In genomic region chr12:132146098-132146497, GRCh38 we compare ENCODE assay signal across 14 cellular contexts. TPM values are rescaled to one million over a fixed set of nuclear protein-coding genes. Genes with fewer than 3 reads are reported as not detected.
DNase-seq lines count a peak whose midpoint lies in the region; ATAC-seq and TF ChIP-seq lines count a peak whose summit lies in the region.
"Had no signal": no experiment of that assay in that cellular context is flagged by ENCODE, and none has a peak within 500 bp of the region (broad histone marks: within the 10 kb centered on the region; RNA-seq: fewer than 3 reads in every experiment).

No MANE protein-coding gene starts in this region.

- no peaks in the 10 kb centered on the region for H3K27me3 Mint-ChIP-seq in activated naive CD4-positive, alpha-beta T cell treated with anti-CD3 and anti-CD28 coated beads for 36 hours (ENCODE audit: low read depth)
- no peaks in the 10 kb centered on the region for H3K27me3 Mint-ChIP-seq in T-helper 17 cell
- peaks cover 2% of the 10 kb centered on the region for H3K27me3 Mint-ChIP-seq in endodermal cell (ENCODE audit: insufficient read depth)
- H3K27me3 Mint-ChIP-seq in stimulated activated naive CD8-positive, alpha-beta T cell treated with anti-CD3 and anti-CD28 coated beads, Interleukin-15, amount 100 ng/mL, for 72 hours = no peaks in the 10 kb centered on the region
- peaks cover 0 to 3% (median 0%) of the 10 kb centered on the region in 3 donors for H3K27me3 Mint-ChIP-seq in CD14-positive monocyte (ENCODE audit: low read depth in 3 of 3)

- H3K9me3 ChIP-seq in T-helper 17 cell (ENCODE audit: control insufficient read depth, low read length, poor library complexity, severe bottlenecking) (no peaks in the 10 kb centered on the region), endodermal cell (ENCODE audit: control insufficient read depth, low read length) (no peaks in the 10 kb centered on the region)
- H3K9me3 ChIP-seq: neutrophil had no signal

- H3K27me3 ChIP-seq in endodermal cell (ENCODE audit: control insufficient read depth, insufficient read depth, low read length, poor library complexity, severe bottlenecking) = no peaks in the 10 kb centered on the region

- H3K4me3 Mint-ChIP-seq in activated naive CD4-positive, alpha-beta T cell treated with anti-CD3 and anti-CD28 coated beads for 36 hours = peak overlapping the region; percentile 90
- peak overlapping the region; percentile 96 for H3K4me3 Mint-ChIP-seq in T-helper 17 cell
- H3K4me3 Mint-ChIP-seq in endodermal cell = peak overlapping the region; percentile 78
- peak overlapping the region; percentile 50 to 91 for H3K4me3 Mint-ChIP-seq in stimulated activated naive CD8-positive, alpha-beta T cell treated with anti-CD3 and anti-CD28 coated beads, Interleukin-15, amount 100 ng/mL, for 72 hours
- H3K4me3 Mint-ChIP-seq in CD14-positive monocyte = no peak overlapping the region

- DNase-seq in activated naive CD4-positive, alpha-beta T cell treated with anti-CD3 and anti-CD28 coated beads for 36 hours = no peak
- no peak for DNase-seq in activated naive CD4-positive, alpha-beta T cell treated with anti-CD3 and anti-CD28 coated beads, Interleukin-2, amount 50 U/mL, for 72 hours (ENCODE audit: low spot score in 2 of 2)
- DNase-seq in T-helper 17 cell (no peak), endodermal cell (no peak), CD14-positive monocyte (ENCODE audit: low spot score) (no peak), NCI-H2196 treated with DMSO at 0.1 percent for 48 hours (lab: John Stamatoyannopoulos, UW; ENCODE audit: unreplicated experiment) (no peak), amygdala (lab: John Stamatoyannopoulos, UW) (no peak)
- DNase-seq in stimulated activated naive CD8-positive, alpha-beta T cell treated with anti-CD3 and anti-CD28 coated beads, Interleukin-15, amount 100 ng/mL, for 72 hours = no peak
- DNase-seq: DMS79 treated with DMSO at 0.1 percent for 48 hours; NCI-H1092; NCI-H226; SIG-M5; stimulated activated naive CD4-positive, alpha-beta T cell treated with Interleukin-2 at 50 U/mL for 16 hours had no signal

- 96 to 98% methylated on average over 22 to 24 of the region's 24 CpGs for WGBS in endodermal cell (ENCODE audit: insufficient coverage in 1 of 2, insufficient read length in 1 of 2), 2 experiments

- TF ChIP-seq CTCF in endodermal cell (conservative IDR thresholded peaks at IDR 0.05) (no peak), CD14-positive monocyte (IDR thresholded peaks at IDR 0.05) (no peak)

- H3K36me3 ChIP-seq in endodermal cell (ENCODE audit: control insufficient read depth, insufficient read depth, low read length) = peaks cover 25% of the 10 kb centered on the region

- peak overlapping the region; percentile 14 for H3K27ac Mint-ChIP-seq in activated naive CD4-positive, alpha-beta T cell treated with anti-CD3 and anti-CD28 coated beads for 36 hours
- peak overlapping the region in 1 of 2 donors; percentile 52 for H3K27ac Mint-ChIP-seq in activated naive CD4-positive, alpha-beta T cell treated with anti-CD3 and anti-CD28 coated beads, Interleukin-2, amount 50 U/mL, for 72 hours
- peak overlapping the region; percentile 94 for H3K27ac Mint-ChIP-seq in T-helper 17 cell
- no peak overlapping the region for H3K27ac Mint-ChIP-seq in endodermal cell
- peak overlapping the region; percentile 29 to 78 for H3K27ac Mint-ChIP-seq in stimulated activated naive CD8-positive, alpha-beta T cell treated with anti-CD3 and anti-CD28 coated beads, Interleukin-15, amount 100 ng/mL, for 72 hours
- H3K27ac Mint-ChIP-seq in CD14-positive monocyte = peak overlapping the region in 3 of 7 donors; percentile 1 to 61 (median 60)

- H3K36me3 Mint-ChIP-seq in activated naive CD4-positive, alpha-beta T cell treated with anti-CD3 and anti-CD28 coated beads for 36 hours (ENCODE audit: low read depth) = peaks cover 10% of the 10 kb centered on the region
- peaks cover 0 to 10% of the 10 kb centered on the region in 2 donors for H3K36me3 Mint-ChIP-seq in activated naive CD4-positive, alpha-beta T cell treated with anti-CD3 and anti-CD28 coated beads, Interleukin-2, amount 50 U/mL, for 72 hours
- H3K36me3 Mint-ChIP-seq in T-helper 17 cell (ENCODE audit: low read depth) (peaks cover 3% of the 10 kb centered on the region), endodermal cell (ENCODE audit: low read depth) (peaks cover 32% of the 10 kb centered on the region), CD14-positive monocyte (peaks cover 23 to 41% of the 10 kb centered on the region in 2 donors)

- H3K4me3 ChIP-seq in endodermal cell (ENCODE audit: low read length) = no peak overlapping the region

- no peaks in the 10 kb centered on the region for H3K9me3 Mint-ChIP-seq in activated naive CD4-positive, alpha-beta T cell treated with anti-CD3 and anti-CD28 coated beads for 36 hours
- no peaks in the 10 kb centered on the region for H3K9me3 Mint-ChIP-seq in activated naive CD4-positive, alpha-beta T cell treated with anti-CD3 and anti-CD28 coated beads, Interleukin-2, amount 50 U/mL, for 72 hours
- H3K9me3 Mint-ChIP-seq in endodermal cell = peaks cover 2% of the 10 kb centered on the region
- H3K9me3 Mint-ChIP-seq in stimulated activated naive CD8-positive, alpha-beta T cell treated with anti-CD3 and anti-CD28 coated beads, Interleukin-15, amount 100 ng/mL, for 72 hours = no peaks in the 10 kb centered on the region
- H3K9me3 Mint-ChIP-seq in CD14-positive monocyte = peaks cover 0 to 3% (median 0%) of the 10 kb centered on the region in 7 donors

- CTCF ChIA-PET in activated naive CD4-positive, alpha-beta T cell treated with anti-CD3 and anti-CD28 coated beads for 36 hours (lab: Charles Lee) = interaction anchor here (1.8 kb wide), 1 partner anchor 8 kb away, joined by 6 read pairs; no protein-coding TSS in a partner anchor

- H3K4me1 Mint-ChIP-seq in activated naive CD4-positive, alpha-beta T cell treated with anti-CD3 and anti-CD28 coated beads for 36 hours (ENCODE audit: low read depth) = peaks cover 31% of the 10 kb centered on the region
- H3K4me1 Mint-ChIP-seq in T-helper 17 cell = peaks cover 24% of the 10 kb centered on the region
- peaks cover 9% of the 10 kb centered on the region for H3K4me1 Mint-ChIP-seq in endodermal cell
- H3K4me1 Mint-ChIP-seq in stimulated activated naive CD8-positive, alpha-beta T cell treated with anti-CD3 and anti-CD28 coated beads, Interleukin-15, amount 100 ng/mL, for 72 hours = peaks cover 41% of the 10 kb centered on the region
- H3K4me1 Mint-ChIP-seq in CD14-positive monocyte = peaks cover 21% of the 10 kb centered on the region

- no peak overlapping the region for H3K9ac ChIP-seq in endodermal cell (ENCODE audit: extremely low read depth, low read length, poor library complexity, severe bottlenecking)

- intact Hi-C loops in activated naive CD4-positive, alpha-beta T cell treated with anti-CD3 and anti-CD28 coated beads for 36 hours (cut with micrococcal nuclease) = loop anchor here (10.0 kb wide), 1 partner anchor 191 kb away; no protein-coding TSS in a partner anchor
- intact Hi-C loops in CD14-positive monocyte (cut with micrococcal nuclease) = loop anchor here in 1 of 2 donors (10.0 kb wide), 1 partner anchor 349 kb away; the partner anchor contains the start of gene FBRSL1

- H3K4me1 ChIP-seq in endodermal cell (ENCODE audit: control insufficient read depth, insufficient read depth, low read length) = peaks cover 2% of the 10 kb centered on the region

- no peak overlapping the region for H3K27ac ChIP-seq in endodermal cell (ENCODE audit: low read depth, low read length)
- H3K27ac ChIP-seq: neutrophil had no signal

- ATAC-seq in activated naive CD4-positive, alpha-beta T cell treated with anti-CD3 and anti-CD28 coated beads, Interleukin-2, amount 50 U/mL, for 72 hours = no peak
- ATAC-seq in T-helper 17 cell = no peak
- no peak for ATAC-seq in stimulated activated naive CD8-positive, alpha-beta T cell treated with anti-CD3 and anti-CD28 coated beads, Interleukin-15, amount 100 ng/mL, for 72 hours

RNA-seq across cellular contexts. Expression of gene NOC4L, which starts 1.8 kb away (rescaled TPM):
- total RNA-seq in activated naive CD4-positive, alpha-beta T cell treated with anti-CD3 and anti-CD28 coated beads for 36 hours = 10 to 100 TPM; 27.1 to 27.4 TPM
- total RNA-seq in activated naive CD4-positive, alpha-beta T cell treated with anti-CD3 and anti-CD28 coated beads, Interleukin-2, amount 50 U/mL, for 72 hours = 10 to 100 TPM; 21.0 to 29.3 TPM
- total RNA-seq in T-helper 17 cell (10 to 100 TPM; 20.7 to 21.6 TPM), endodermal cell (10 to 100 TPM; 22.7 to 32.7 TPM)
- 25.4 TPM for polyA plus RNA-seq in endodermal cell (2013, experiment 1 of 2)
- 23.8 TPM for polyA plus RNA-seq in endodermal cell (2013, experiment 2 of 2)
- 10 to 100 TPM; 17.9 to 18.0 TPM for polyA plus RNA-seq in CD14-positive monocyte

RNA-seq across cellular contexts. Expression of gene DDX51, which starts 2.0 kb away (rescaled TPM):
- 10 to 100 TPM; 18.8 to 20.0 TPM for total RNA-seq in activated naive CD4-positive, alpha-beta T cell treated with anti-CD3 and anti-CD28 coated beads for 36 hours
- 10 to 100 TPM; 22.0 to 34.5 TPM for total RNA-seq in activated naive CD4-positive, alpha-beta T cell treated with anti-CD3 and anti-CD28 coated beads, Interleukin-2, amount 50 U/mL, for 72 hours
- total RNA-seq in T-helper 17 cell (10 to 100 TPM; 38.2 to 40.9 TPM), endodermal cell (10 to 100 TPM; 31.5 to 33.8 TPM)
- polyA plus RNA-seq in endodermal cell (2013, experiment 1 of 2) = 16.9 TPM
- 13.9 TPM for polyA plus RNA-seq in endodermal cell (2013, experiment 2 of 2)
- 1 to 10 TPM; 1.7 to 2.7 TPM for polyA plus RNA-seq in CD14-positive monocyte

Comparison
In these comparisons a context has a peak if more than half of its experiments do, and no peak if none do; other contexts are left out.
1. H3K4me3 Mint-ChIP-seq: peak in activated naive CD4-positive, alpha-beta T cell treated with anti-CD3 and anti-CD28 coated beads for 36 hours (single experiment), T-helper 17 cell (single experiment), endodermal cell (single experiment) and stimulated activated naive CD8-positive, alpha-beta T cell treated with anti-CD3 and anti-CD28 coated beads, Interleukin-15, amount 100 ng/mL, for 72 hours (2 of 2); none in CD14-positive monocyte (0 of 2).